12 cellular contexts compared by ENCODE assay signal in the genomic region with DNA sequence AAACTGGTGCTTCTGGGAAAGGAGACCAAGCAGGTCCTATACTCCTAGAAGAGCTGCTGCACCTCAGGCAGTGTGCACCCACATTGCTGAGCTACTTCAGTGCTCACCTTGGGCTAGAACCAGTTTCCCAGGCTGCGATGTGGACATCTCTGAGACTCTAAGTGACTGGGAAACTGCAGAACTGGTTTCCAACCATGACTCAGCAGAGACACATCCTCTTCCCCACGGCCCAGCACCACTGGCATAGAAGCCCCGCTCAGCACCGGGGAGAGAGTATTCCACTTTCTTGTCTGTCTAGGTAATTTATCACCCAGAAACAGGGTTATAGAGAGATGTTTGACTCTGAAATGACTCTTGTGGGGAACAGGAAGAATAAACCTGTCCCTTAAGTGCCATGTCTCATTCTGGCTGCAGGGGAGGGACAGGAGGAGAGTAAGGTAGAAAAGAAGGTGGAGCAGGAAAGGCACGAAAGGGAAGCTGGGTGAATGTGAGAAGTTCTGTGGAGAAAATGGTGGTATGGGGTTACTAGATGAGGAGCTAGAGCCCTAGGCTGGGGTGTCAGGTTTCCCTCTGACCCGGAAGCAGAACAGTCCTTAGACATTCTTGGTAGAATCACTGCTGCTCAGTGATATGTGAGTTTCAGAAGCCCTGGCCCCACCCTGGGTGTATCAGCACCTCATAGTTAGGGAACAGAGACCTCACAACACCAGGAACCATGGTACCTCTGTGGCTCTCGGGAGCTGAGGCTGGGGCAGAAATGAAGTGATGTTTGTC.
DNase-seq lines count a peak whose midpoint lies in the region; ATAC-seq, FAIRE-seq and TF ChIP-seq lines count a peak whose summit lies in the region.
"Had no signal": no experiment of that assay in that cellular context is flagged by ENCODE, and none has a peak within 500 bp of the region (broad histone marks: within the 10 kb centered on the region; RNA-seq: fewer than 3 reads in every experiment).

No MANE protein-coding gene starts in this region.

- H3K9me3 ChIP-seq in IMR-90 (ENCODE audit: control insufficient read depth, insufficient read depth, low read length) = no peaks in the 10 kb centered on the region
- H3K9me3 ChIP-seq in H1 (ENCODE audit: insufficient read depth in 2 of 2, low read depth in 1 of 2, low read length in 1 of 2) = no peaks in the 10 kb centered on the region
- H3K9me3 ChIP-seq in HepG2 (ENCODE audit: low read length) = no peaks in the 10 kb centered on the region
- H3K9me3 ChIP-seq: Peyer's patch had no signal

- no peaks in the 10 kb centered on the region for H3K79me2 ChIP-seq in H1 (ENCODE audit: control insufficient read depth in 1 of 2, insufficient read depth in 2 of 2, low read length in 2 of 2)
- no peaks in the 10 kb centered on the region for H3K79me2 ChIP-seq in HepG2 (ENCODE audit: insufficient read depth, low read length)

- H3K27ac ChIP-seq in IMR-90 (ENCODE audit: insufficient read depth, low read length) = no peak overlapping the region
- H3K27ac ChIP-seq in H1 (ENCODE audit: low read depth, low read length) = no peak overlapping the region
- no peak overlapping the region for H3K27ac ChIP-seq in HepG2 (ENCODE audit: extremely low read length, insufficient read depth, low read length)
- H3K27ac ChIP-seq: Peyer's patch had no signal

- ATAC-seq in GM21390 (IDR thresholded peaks at IDR 0.05; ENCODE audit: unreplicated experiment) (peak; percentile 58), IMR-90 (ENCODE audit: low read depth) (no peak), HepG2 (no peak)

- H3K18ac ChIP-seq in IMR-90 (ENCODE audit: low read depth, low read length) (no peak overlapping the region), H1 (ENCODE audit: extremely low read depth, low read length) (no peak overlapping the region)

- no peak overlapping the region for H3K4ac ChIP-seq in IMR-90 (ENCODE audit: low read depth, low read length)
- H3K4ac ChIP-seq in H1 (replicated peaks; ENCODE audit: insufficient read length, low read depth, low read length) = no peak overlapping the region

- TF ChIP-seq POLR2A in IMR-90 (IDR thresholded peaks at IDR 0.05; ENCODE audit: low read depth, low read length) (no peak), H1 (IDR thresholded peaks at IDR 0.05; ENCODE audit: control extremely low read depth in 1 of 2, low read depth in 2 of 2, low read length in 2 of 2) (no peak), HepG2 (IDR thresholded peaks at IDR 0.05; ENCODE audit: insufficient read depth in 1 of 2, low read depth in 2 of 2, low read length in 2 of 2) (no peak)

- H3K56ac ChIP-seq in IMR-90 (ENCODE audit: extremely low read depth, insufficient read depth, low read length) (no peak overlapping the region), H1 (replicated peaks; ENCODE audit: insufficient read length, low read depth, low read length) (no peak overlapping the region)

- H2AFZ ChIP-seq in IMR-90 (replicated peaks; ENCODE audit: low read length, poor library complexity) (no peak overlapping the region), H1 (ENCODE audit: low read length) (peak overlapping the region; percentile 30; the same call in 1 of the 2 replicates), HepG2 (ENCODE audit: low read length) (no peak overlapping the region)

- H3K4me2 ChIP-seq in IMR-90 (ENCODE audit: low read depth, low read length) (no peak overlapping the region), H1 (ENCODE audit: insufficient read depth in 1 of 2, low read depth in 2 of 2, low read length in 2 of 2) (no peak overlapping the region), HepG2 (ENCODE audit: low read depth, low read length) (no peak overlapping the region)

- H4K8ac ChIP-seq in IMR-90 (ENCODE audit: low read depth in 2 of 2, low read length in 2 of 2) (no peak overlapping the region), H1 (ENCODE audit: extremely low read depth, insufficient read depth, low read length) (no peak overlapping the region)

- H4K5ac ChIP-seq in IMR-90 (ENCODE audit: low read depth, low read length) (no peak overlapping the region), H1 (ENCODE audit: insufficient read length, low read depth, low read length) (no peak overlapping the region)

- no peak for TF ChIP-seq CTCF in IMR-90 (conservative IDR thresholded peaks at IDR 0.05; ENCODE audit: low read depth, low read length)
- no peak for TF ChIP-seq CTCF in H1 (IDR thresholded peaks at IDR 0.05; ENCODE audit: control extremely low read depth in 1 of 3, insufficient read depth in 1 of 3, low read depth in 1 of 3, low read length in 3 of 3)
- no peak for TF ChIP-seq CTCF in HepG2 (CRISPR knock-in tag; IDR thresholded peaks at IDR 0.05)

- no peak overlapping the region for H2BK15ac ChIP-seq in IMR-90 (ENCODE audit: low read depth, low read length)
- no peak overlapping the region for H2BK15ac ChIP-seq in H1 (ENCODE audit: low read length)

- no peak overlapping the region for H3K14ac ChIP-seq in IMR-90 (replicated peaks; ENCODE audit: low read depth, low read length)
- no peak overlapping the region for H3K14ac ChIP-seq in H1 (ENCODE audit: insufficient read length)

- no peaks in the 10 kb centered on the region for H3K9me1 ChIP-seq in IMR-90 (ENCODE audit: insufficient read depth, low read length)

- in situ Hi-C loops in IMR-90 (cut with MboI; ENCODE audit: low sequenced_read_pairs) = no loop called here
- in situ Hi-C loops in HepG2 (cut with HindIII; ENCODE audit: extremely low pct_ligation_motif_present, low pct_unique_long_range_greater_than_20kb) = no loop called here

- dilution Hi-C loops in IMR-90 (cut with HindIII; ENCODE audit: low sequenced_read_pairs, unreplicated experiment) = no loop called here

- intact Hi-C loops in IMR-90 (cut with micrococcal nuclease) = no loop called here
- intact Hi-C loops in HepG2 (cut with micrococcal nuclease; ENCODE audit: unreplicated experiment) = no loop called here

- H2BK120ac ChIP-seq in IMR-90 (ENCODE audit: low read depth, low read length) (no peak overlapping the region), H1 (replicated peaks; ENCODE audit: low read depth, low read length) (no peak overlapping the region)

- POLR2A ChIA-PET in IMR-90 (lab: Charles Lee; ENCODE audit: unreplicated experiment) (no interaction called here), H1 (lab: Charles Lee; ENCODE audit: partially characterized antibody) (no interaction called here), HepG2 (lab: Yijun Ruan, JAX) (no interaction called here)

- DNase-seq in IMR-90 (no peak), H1 (ENCODE audit: low read depth in 1 of 2, low spot score in 2 of 2) (no peak), renal cortical epithelial cell (ENCODE audit: low read depth) (peak; percentile 13), DMS153 treated with DMSO at 0.1 percent for 48 hours (lab: John Stamatoyannopoulos, UW; ENCODE audit: unreplicated experiment) (no peak), activated T-cell treated with anti-CD3 and anti-CD28 coated beads for 4 hours (no peak), HepG2 (ENCODE audit: low spot score) (no peak), glomerular visceral epithelial cell (ENCODE audit: extremely low spot score) (no peak)
- DNase-seq: anterior cingulate cortex, KBM-7, NCI-H2171 treated with DMSO at 0.1 percent for 48 hours, Peyer's patch had no signal

- H2AK5ac ChIP-seq in IMR-90 (ENCODE audit: low read depth, low read length) (no peak overlapping the region), H1 (ENCODE audit: low read depth, low read length) (no peak overlapping the region)

- whole genome bisulfite sequencing in IMR-90 (ENCODE audit: extremely low coverage in 2 of 2, insufficient read length in 1 of 2), 2 experiments = 68% methylated on average over 2 of the region's 7 CpGs; no CpG with 5 or more reads in 1 of the 2 experiments
- WGBS in H1 (ENCODE audit: extremely low coverage in 1 of 2, insufficient coverage in 1 of 2, insufficient read length in 1 of 2, insufficient replicate concordance in 2 of 2, low coverage in 1 of 2, low lambda C conversion rate in 2 of 2, missing lambda C conversion rate in 1 of 2), 2 experiments = 90% methylated on average over 7 of the region's 7 CpGs; no CpG with 5 or more reads in 1 of the 2 experiments
- 37% methylated on average over 6 of the region's 7 CpGs for WGBS in HepG2 (ENCODE audit: low lambda C conversion rate)

- no peaks in the 10 kb centered on the region for H4K20me1 ChIP-seq in IMR-90 (ENCODE audit: insufficient read depth, low read length)
- no peaks in the 10 kb centered on the region for H4K20me1 ChIP-seq in H1 (replicated peaks in 1 of 2; ENCODE audit: control insufficient read depth in 1 of 2, insufficient read depth in 2 of 2, low read length in 2 of 2)
- H4K20me1 ChIP-seq in HepG2 (ENCODE audit: insufficient read depth, low read length) = no peaks in the 10 kb centered on the region

- H2BK5ac ChIP-seq in IMR-90 (ENCODE audit: low read depth, low read length, poor library complexity, severe bottlenecking) (no peak overlapping the region), H1 (ENCODE audit: low read depth, low read length) (no peak overlapping the region)

- no peak overlapping the region for H4K91ac ChIP-seq in IMR-90 (ENCODE audit: insufficient read depth, low read depth, low read length)
- no peak overlapping the region for H4K91ac ChIP-seq in H1 (replicated peaks; ENCODE audit: insufficient read length, low read length)

- no peak overlapping the region for H2AK9ac ChIP-seq in IMR-90 (replicated peaks; ENCODE audit: low read depth, low read length, poor library complexity)

- H3K4me1 ChIP-seq in IMR-90 (ENCODE audit: control insufficient read depth, insufficient read depth, low read length) (no peaks in the 10 kb centered on the region), H1 (replicated peaks in 1 of 4; ENCODE audit: control insufficient read depth in 3 of 4, insufficient read depth in 4 of 4, low read length in 3 of 4) (no peaks in the 10 kb centered on the region; a peak in 1 of 7 replicates), HepG2 (ENCODE audit: insufficient read depth, low read length) (no peaks in the 10 kb centered on the region)
- H3K4me1 ChIP-seq: Peyer's patch had no signal

- no peak overlapping the region for H2BK20ac ChIP-seq in IMR-90 (ENCODE audit: low read depth, low read length)
- H2BK20ac ChIP-seq in H1 (ENCODE audit: low read length) = no peak overlapping the region

- FAIRE-seq in H1 (lab: Jason Lieb, UNC) = no peak
- FAIRE-seq in HepG2 (lab: Jason Lieb, UNC) = no peak

- no peak for TF ChIP-seq RAD21 in IMR-90 (IDR thresholded peaks at IDR 0.05; ENCODE audit: low read length)
- no peak for TF ChIP-seq RAD21 in H1 (IDR thresholded peaks at IDR 0.05 in 1 of 2, conservative IDR thresholded peaks at IDR 0.05 in 1 of 2; ENCODE audit: low read depth in 2 of 2, low read length in 2 of 2)
- TF ChIP-seq RAD21 in HepG2 (CRISPR knock-in tag; IDR thresholded peaks at IDR 0.05) = no peak

- H3K23me2 ChIP-seq in H1 (ENCODE audit: low read depth, low read length) = no peaks in the 10 kb centered on the region; the same call in 1 of the 2 replicates

- no peaks in the 10 kb centered on the region for H3K79me1 ChIP-seq in IMR-90 (ENCODE audit: low read depth in 1 of 2, low read length in 2 of 2)
- H3K79me1 ChIP-seq in H1 (ENCODE audit: low read depth, low read length) = no peaks in the 10 kb centered on the region

- CTCF ChIA-PET in IMR-90 (lab: Yijun Ruan, JAX) = no interaction called here
- CTCF ChIA-PET in H1 (lab: Charles Lee; ENCODE audit: partially characterized antibody) = interaction anchor here (0.6 to 2.7 kb wide), 2 partner anchors 14 to 371 kb away, joined by 3 to 8 read pairs; no protein-coding TSS in a partner anchor
- CTCF ChIA-PET in HepG2 (lab: Yijun Ruan, JAX; ENCODE audit: low intra/inter-chr PET ratio, low total read pairs) = no interaction called here

- H3K23ac ChIP-seq in IMR-90 (ENCODE audit: low read depth, low read length) = no peak overlapping the region
- no peak overlapping the region for H3K23ac ChIP-seq in H1 (ENCODE audit: insufficient read length)

- H3K9ac ChIP-seq in IMR-90 (ENCODE audit: low read depth, low read length) (no peak overlapping the region), H1 (replicated peaks in 1 of 4; ENCODE audit: extremely low read depth in 1 of 4, low read depth in 3 of 4, low read length in 3 of 4) (no peak overlapping the region), HepG2 (ENCODE audit: insufficient read depth, low read depth, low read length) (no peak overlapping the region)

- no peak for TF ChIP-seq EP300 in H1 (IDR thresholded peaks at IDR 0.05; ENCODE audit: borderline replicate concordance in 1 of 2, low read depth in 2 of 2, low read length in 2 of 2)
- no peak for TF ChIP-seq EP300 in HepG2 (IDR thresholded peaks at IDR 0.05; ENCODE audit: low read depth in 2 of 2, low read length in 2 of 2)
- TF ChIP-seq EP300 in HepG2 (CRISPR knock-in tag; IDR thresholded peaks at IDR 0.05; ENCODE audit: borderline replicate concordance) = no peak

- no peaks in the 10 kb centered on the region for H3K36me3 ChIP-seq in IMR-90 (ENCODE audit: control insufficient read depth, insufficient read depth, low read length)
- H3K36me3 ChIP-seq in H1 (ENCODE audit: control insufficient read depth in 2 of 4, insufficient read depth in 4 of 4, low read length in 3 of 4) = no peaks in the 10 kb centered on the region
- H3K36me3 ChIP-seq in HepG2 (replicated peaks in 1 of 2; ENCODE audit: control insufficient read depth in 1 of 2, insufficient read depth in 2 of 2, low read length in 2 of 2) = no peaks in the 10 kb centered on the region
- H3K36me3 ChIP-seq: Peyer's patch had no signal

- H3K4me3 ChIP-seq in IMR-90 (ENCODE audit: insufficient read depth, low read depth, low read length) (no peak overlapping the region), H1 (ENCODE audit: extremely low read depth in 1 of 4, insufficient read depth in 2 of 4, low read depth in 3 of 4, low read length in 4 of 4) (no peak overlapping the region), HepG2 (replicated peaks in 1 of 3; ENCODE audit: insufficient read depth in 1 of 3, low read depth in 2 of 3, low read length in 3 of 3) (no peak overlapping the region)
- H3K4me3 ChIP-seq: Peyer's patch had no signal

- H3K27me3 ChIP-seq in IMR-90 (ENCODE audit: control insufficient read depth, insufficient read depth, low read length) = no peaks in the 10 kb centered on the region
- no peaks in the 10 kb centered on the region for H3K27me3 ChIP-seq in H1 (replicated peaks in 1 of 4; ENCODE audit: control insufficient read depth in 3 of 4, extremely low read depth in 1 of 4, insufficient read depth in 3 of 4, low read length in 3 of 4)
- 0 out of 5 replicates have a peak, but pooled peaks cover 0 to 4% of the 10 kb centered on the region in 2 experiments for H3K27me3 ChIP-seq in HepG2 (ENCODE audit: control insufficient read depth in 1 of 2, insufficient read depth in 2 of 2, low read length in 2 of 2)
- H3K27me3 ChIP-seq: Peyer's patch had no signal

- no peak overlapping the region for H2BK12ac ChIP-seq in H1 (ENCODE audit: low read depth, low read length)

- BruUV-seq in IMR-90 (replicated peaks; lab: Mats Ljungman, UMichigan) (no TSS peak), HepG2 (replicated peaks; lab: Mats Ljungman, UMichigan) (no TSS peak)
